In genomic region chr5:39437469-39437868, GRCh38 we compare ENCODE assay signal across 1 cellular context.
TF ChIP-seq lines count a peak whose summit lies in the region.

No MANE protein-coding gene starts in this region.

TF ChIP-seq in WTC11, 78 proteins besides CTCF, POLR2A, EP300 and RAD21 (continued from another document):
- TF ChIP-seq NFYB (CRISPR knock-in tag; conservative IDR thresholded peaks at IDR 0.05; ENCODE audit: low read depth), result no peak
- TF ChIP-seq RELA (CRISPR knock-in tag; IDR thresholded peaks at IDR 0.05; ENCODE audit: borderline replicate concordance), result no peak
- TF ChIP-seq USF2 (CRISPR knock-in tag; IDR thresholded peaks at IDR 0.05), result no peak
- TF ChIP-seq FOXP4 (CRISPR knock-in tag; IDR thresholded peaks at IDR 0.05), result no peak
- TF ChIP-seq MYBL2 (CRISPR knock-in tag; IDR thresholded peaks at IDR 0.05), result no peak
- no peak for TF ChIP-seq GRHL2 (CRISPR knock-in tag; IDR thresholded peaks at IDR 0.05; ENCODE audit: insufficient replicate concordance, severe bottlenecking)
TF ChIP-seq in WTC11: peak in this region for 0.
